Comparison of ENCODE assay signal across 25 cellular contexts in genomic region chr3:72451840-72452239, GRCh38.
"Had no signal": no experiment of that assay in that cellular context is flagged by ENCODE, and none has a peak within 500 bp of the region (broad histone marks: within the 10 kb centered on the region; RNA-seq: fewer than 3 reads in every experiment).

No MANE protein-coding gene starts in this region.

- H3K4me1 Mint-ChIP-seq: mesothelial cell of epicardium had no signal

- H3K27me3 ChIP-seq: esophagus muscularis mucosa, gastroesophageal sphincter, heart left ventricle, right atrium auricular region, sigmoid colon, tibial nerve, upper lobe of right lung, uterus had no signal

- H3K36me3 ChIP-seq: esophagus muscularis mucosa, gastroesophageal sphincter, heart left ventricle, left ventricle myocardium inferior, lower lobe of right lung, prostate gland, right atrium auricular region, sigmoid colon, spleen, thoracic aorta, tibial nerve, upper lobe of right lung, uterus had no signal

- H3K36me3 Mint-ChIP-seq: mesothelial cell of epicardium; naive thymus-derived CD8-positive, alpha-beta T cell; stimulated activated memory B cell treated with anti-CD40 and anti-IgM and Interleukin-4, amounts not matched to agents 10 μg/mL and 1 μg/mL and 100 μg/mL, for 72 hours had no signal

- H3K4me3 ChIP-seq: esophagus muscularis mucosa, gastroesophageal sphincter, heart left ventricle, left ventricle myocardium inferior, lower lobe of right lung, prostate gland, right atrium auricular region, sigmoid colon, spleen, thoracic aorta, tibial nerve, upper lobe of right lung, uterus had no signal

- H3K9me3 ChIP-seq: esophagus muscularis mucosa, gastroesophageal sphincter, heart left ventricle, left ventricle myocardium inferior, lower lobe of right lung, prostate gland, right atrium auricular region, sigmoid colon, spleen, thoracic aorta, tibial nerve, upper lobe of right lung, uterus had no signal

- H3K4me3 Mint-ChIP-seq: dendritic cell treated with granulocyte-macrophage colony-stimulating factor and Interleukin-4, amounts not matched to agents 40 ng/mL and 50 ng/mL, for 4 days; mesothelial cell of epicardium; naive thymus-derived CD8-positive, alpha-beta T cell; nephron progenitor cell; stimulated activated memory B cell treated with anti-CD40 and anti-IgM and Interleukin-4, amounts not matched to agents 10 μg/mL and 1 μg/mL and 100 μg/mL, for 72 hours had no signal

- H3K9me3 Mint-ChIP-seq: dendritic cell treated with granulocyte-macrophage colony-stimulating factor and Interleukin-4, amounts not matched to agents 40 ng/mL and 50 ng/mL, for 4 days; mesothelial cell of epicardium; naive thymus-derived CD8-positive, alpha-beta T cell; nephron progenitor cell; stimulated activated memory B cell treated with anti-CD40 and anti-IgM and Interleukin-4, amounts not matched to agents 10 μg/mL and 1 μg/mL and 100 μg/mL, for 72 hours had no signal

- H3K27ac Mint-ChIP-seq: dendritic cell treated with granulocyte-macrophage colony-stimulating factor and Interleukin-4, amounts not matched to agents 40 ng/mL and 50 ng/mL, for 4 days; mesothelial cell of epicardium; nephron progenitor cell; stimulated activated memory B cell treated with anti-CD40 and anti-IgM and Interleukin-4, amounts not matched to agents 10 μg/mL and 1 μg/mL and 100 μg/mL, for 72 hours had no signal

- H3K4me1 ChIP-seq: foreskin keratinocyte, prostate gland had no signal

- ATAC-seq: foreskin keratinocyte; gastroesophageal sphincter; heart left ventricle; left cardiac atrium; lower lobe of right lung; naive thymus-derived CD8-positive, alpha-beta T cell; stimulated activated memory B cell treated with anti-CD40 and anti-IgM and Interleukin-4, amounts not matched to agents 10 μg/mL and 1 μg/mL and 100 μg/mL, for 72 hours; stimulated activated naive CD8-positive, alpha-beta T cell treated with anti-CD3 and anti-CD28 coated beads, Interleukin-15, Interleukin-2, amounts not matched to agents 100 U/mL and 50 U/mL, for 24 hours; upper lobe of right lung had no signal

- H3K27ac ChIP-seq: esophagus muscularis mucosa, foreskin keratinocyte, gastroesophageal sphincter, heart left ventricle, left ventricle myocardium inferior, lower lobe of right lung, prostate gland, right atrium auricular region, sigmoid colon, spleen, thoracic aorta, tibial nerve, upper lobe of right lung, uterus had no signal

- DNase-seq: effector CD8-positive, alpha-beta T cell; foreskin keratinocyte; heart left ventricle; hippocampal formation; left cardiac atrium; left ventricle myocardium inferior; lower lobe of right lung; naive thymus-derived CD8-positive, alpha-beta T cell; nephron progenitor cell; nucleus accumbens; sigmoid colon; spleen; stimulated activated CD4-positive, alpha-beta T cell treated with anti-CD3 and anti-CD28 coated beads, Interleukin-4, amount 100 ng/mL, for 4 hours; stimulated activated naive CD8-positive, alpha-beta T cell treated with anti-CD3 and anti-CD28 coated beads, Interleukin-15, Interleukin-2, amounts not matched to agents 100 U/mL and 50 U/mL, for 24 hours; upper lobe of right lung; uterus had no signal
